Comparison of ENCODE assay signal across 9 cellular contexts in the genomic region with DNA sequence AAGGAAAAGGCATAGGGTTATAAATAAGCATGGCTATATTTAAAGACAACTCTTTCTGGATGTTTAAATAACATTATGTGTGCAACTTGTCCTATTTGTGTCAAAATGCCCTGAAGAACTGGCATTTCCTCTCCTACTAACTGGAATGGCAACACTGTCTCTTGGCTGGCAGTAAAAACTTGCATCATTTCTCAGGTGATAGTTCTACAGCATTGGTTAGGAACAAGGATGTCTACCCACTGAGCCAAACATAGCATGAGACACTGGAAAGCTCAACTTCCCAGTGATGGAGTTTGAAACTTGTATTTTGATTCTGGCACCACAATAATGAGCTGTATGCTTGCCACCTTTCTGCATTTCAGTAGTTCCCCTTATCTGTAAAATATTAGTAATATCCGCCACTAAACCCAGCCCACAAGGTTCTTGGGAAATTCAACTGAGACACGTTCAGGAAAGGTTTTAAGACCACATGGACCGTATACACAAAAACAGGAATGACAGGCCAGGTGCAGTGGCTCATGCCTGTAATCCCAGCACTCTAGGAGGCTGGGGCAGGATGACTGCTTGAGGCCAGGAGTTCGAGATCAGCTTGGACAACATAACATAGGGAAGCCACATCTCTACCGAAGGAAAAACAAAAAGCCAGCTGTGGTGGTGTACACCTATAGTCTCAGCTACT. TPM values are rescaled to one million over a fixed set of nuclear protein-coding genes. Genes with fewer than 3 reads are reported as not detected.
DNase-seq lines count a peak whose midpoint lies in the region; ATAC-seq and TF ChIP-seq lines count a peak whose summit lies in the region.
"Had no signal": no experiment of that assay in that cellular context is flagged by ENCODE, and none has a peak within 500 bp of the region (broad histone marks: within the 10 kb centered on the region; RNA-seq: fewer than 3 reads in every experiment).

No MANE protein-coding gene starts in this region.

- peaks cover 86% of the 10 kb centered on the region for H3K4me1 Mint-ChIP-seq in activated T-cell treated with anti-CD3 and anti-CD28 coated beads, Interleukin-2, amount 50 U/mL, for 72 hours (ENCODE audit: low read depth)
- H3K4me1 Mint-ChIP-seq in MCF 10A (ENCODE audit: insufficient read depth, unreplicated experiment): peaks cover 17% of the 10 kb centered on the region

- no peak for DNase-seq in activated T-cell treated with anti-CD3 and anti-CD28 coated beads, Interleukin-2, amount 50 U/mL, for 72 hours
- DNase-seq in activated T-cell treated with anti-CD3 and anti-CD28 coated beads, Interleukin-2, amount 50 U/mL, for 1 hour: no peak
- DNase-seq in MCF 10A (ENCODE audit: unreplicated experiment): no peak
- DNase-seq in mesenchymal stem cell: no peak
- DNase-seq in transverse colon: no peak
- DNase-seq in stimulated activated naive CD4-positive, alpha-beta T cell treated with Interleukin-2 at 50 U/mL for 16 hours (lab: John Stamatoyannopoulos, UW): no peak
- DNase-seq in NCI-H1092 (lab: John Stamatoyannopoulos, UW): no peak
- DNase-seq: NCI-H1048 had no signal

- H3K4me3 Mint-ChIP-seq in activated T-cell treated with anti-CD3 and anti-CD28 coated beads, Interleukin-2, amount 50 U/mL, for 72 hours: peak overlapping the region; percentile 99
- peak overlapping the region; percentile 93 for H3K4me3 Mint-ChIP-seq in MCF 10A (ENCODE audit: unreplicated experiment)

- H2BK12ac ChIP-seq in mesenchymal stem cell (ENCODE audit: low read length in 2 of 2): no peak overlapping the region

- peaks cover 37 to 84% of the 10 kb centered on the region in 2 donors for H3K36me3 Mint-ChIP-seq in activated T-cell treated with anti-CD3 and anti-CD28 coated beads, Interleukin-2, amount 50 U/mL, for 72 hours (ENCODE audit: insufficient read depth in 2 of 2)
- H3K36me3 Mint-ChIP-seq in MCF 10A (ENCODE audit: insufficient read depth, unreplicated experiment): peaks cover 100% of the 10 kb centered on the region

- no peak overlapping the region for H2AFZ ChIP-seq in mesenchymal stem cell (ENCODE audit: low read depth, low read length)

- H3K9me3 ChIP-seq in mesenchymal stem cell (ENCODE audit: control insufficient read depth, low read length): no peaks in the 10 kb centered on the region
- H3K9me3 ChIP-seq in transverse colon: no peaks in the 10 kb centered on the region

- peak overlapping the region in 1 of 2 experiments; percentile 66 for H3K18ac ChIP-seq in mesenchymal stem cell (ENCODE audit: low read depth in 1 of 2, low read length in 2 of 2)

- no peaks in the 10 kb centered on the region for H3K27me3 Mint-ChIP-seq in activated T-cell treated with anti-CD3 and anti-CD28 coated beads, Interleukin-2, amount 50 U/mL, for 72 hours (ENCODE audit: low read depth)
- no peaks in the 10 kb centered on the region for H3K27me3 Mint-ChIP-seq in MCF 10A (ENCODE audit: insufficient read depth, unreplicated experiment)

- H3K4ac ChIP-seq in mesenchymal stem cell (ENCODE audit: low read depth in 1 of 2, low read length in 2 of 2): peak overlapping the region in 1 of 2 experiments; percentile 61

- peak overlapping the region in 1 of 2 experiments; percentile 79 for H3K14ac ChIP-seq in mesenchymal stem cell (ENCODE audit: low read length in 2 of 2)

- POLR2A ChIA-PET in MCF 10A (lab: Yijun Ruan, JAX): interaction anchor here (0.5 to 12.5 kb wide), 26 partner anchors 10 to 943 kb away, joined by 3 to 497 read pairs (median 10); a partner anchor contains a TSS

- no peak overlapping the region for H2BK120ac ChIP-seq in mesenchymal stem cell (ENCODE audit: low read depth, low read length)

- no peak for TF ChIP-seq EP300 in transverse colon (IDR thresholded peaks at IDR 0.05; ENCODE audit: low read depth)

- H3K27ac Mint-ChIP-seq in activated T-cell treated with anti-CD3 and anti-CD28 coated beads, Interleukin-2, amount 50 U/mL, for 72 hours: peak overlapping the region; percentile 100
- peak overlapping the region; percentile 98 for H3K27ac Mint-ChIP-seq in MCF 10A (ENCODE audit: low read depth, unreplicated experiment)

- H3K27me3 ChIP-seq in mesenchymal stem cell (ENCODE audit: control insufficient read depth in 1 of 2, insufficient read depth in 1 of 2, low read length in 2 of 2): no peaks in the 10 kb centered on the region
- no peaks in the 10 kb centered on the region for H3K27me3 ChIP-seq in transverse colon

- no peaks in the 10 kb centered on the region for H3K9me3 Mint-ChIP-seq in activated T-cell treated with anti-CD3 and anti-CD28 coated beads, Interleukin-2, amount 50 U/mL, for 72 hours
- H3K9me3 Mint-ChIP-seq in MCF 10A (ENCODE audit: unreplicated experiment): no peaks in the 10 kb centered on the region

- H3K4me2 ChIP-seq in mesenchymal stem cell (ENCODE audit: low read length, poor library complexity, severe bottlenecking): peak overlapping the region; percentile 74

- H2AK5ac ChIP-seq in mesenchymal stem cell (ENCODE audit: low read length, severe bottlenecking): no peak overlapping the region

- no peaks in the 10 kb centered on the region for H3K79me1 ChIP-seq in mesenchymal stem cell (replicated peaks; ENCODE audit: low read length, poor library complexity, severe bottlenecking)

- H4K91ac ChIP-seq in mesenchymal stem cell (ENCODE audit: low read length): no peak overlapping the region

- no peak overlapping the region for H3K23ac ChIP-seq in mesenchymal stem cell (ENCODE audit: low read length in 2 of 2)

- no peak overlapping the region for H4K8ac ChIP-seq in mesenchymal stem cell (ENCODE audit: low read length)

- peak overlapping the region; percentile 99 for H3K9ac ChIP-seq in mesenchymal stem cell (ENCODE audit: low read length)

- CTCF ChIA-PET in MCF 10A (lab: Yijun Ruan, JAX): interaction anchor here (0.6 to 1.8 kb wide), 9 partner anchors 14 to 567 kb away, joined by 3 to 5 read pairs (median 4); no protein-coding TSS in a partner anchor

- 71% methylated on average over 5 of the region's 5 CpGs for WGBS in mesenchymal stem cell
- WGBS in transverse colon (ENCODE audit: low coverage in 1 of 2), 2 donors: 36 to 40% methylated on average over 2 to 5 of the region's 5 CpGs

- TF ChIP-seq CTCF in MCF 10A (IDR thresholded peaks at IDR 0.05; ENCODE audit: unreplicated experiment) (no peak), transverse colon (IDR thresholded peaks at IDR 0.05) (no peak)

- H3K27ac ChIP-seq in mesenchymal stem cell (ENCODE audit: low read length, poor library complexity, severe bottlenecking): peak overlapping the region; percentile 32
- peak overlapping the region; percentile 99 to 100 (median 100) for H3K27ac ChIP-seq in transverse colon

- H2BK15ac ChIP-seq in mesenchymal stem cell (ENCODE audit: low read depth, poor library complexity, severe bottlenecking): no peak overlapping the region

- no TSS peak for BruUV-seq in MCF 10A (replicated peaks; lab: Mats Ljungman, UMichigan)

- H3K4me3 ChIP-seq in mesenchymal stem cell (ENCODE audit: insufficient read depth in 1 of 2, low read depth in 1 of 2, low read length in 2 of 2): peak overlapping the region; percentile 41 to 98
- peak overlapping the region; percentile 9 to 99 (median 98) for H3K4me3 ChIP-seq in transverse colon

- H3K36me3 ChIP-seq in mesenchymal stem cell (ENCODE audit: control insufficient read depth in 1 of 2, insufficient read depth in 2 of 2, low read depth in 1 of 2, low read length in 2 of 2) (peaks cover 6 to 87% of the 10 kb centered on the region in 2 experiments), transverse colon (peaks cover 0 to 83% (median 41%) of the 10 kb centered on the region in 4 donors)

- intact Hi-C loops in MCF 10A (cut with micrococcal nuclease): loop anchor here (5.0 kb wide), 1 partner anchor 375 kb away; a partner anchor contains a TSS
- intact Hi-C loops in transverse colon (cut with DNase I; ENCODE audit: low total_unique reads): no loop called here

- no peak for ATAC-seq in activated T-cell treated with anti-CD3 and anti-CD28 coated beads, Interleukin-2, amount 50 U/mL, for 72 hours (replicated peaks in 1 of 2)
- ATAC-seq in HG03175 (IDR thresholded peaks at IDR 0.05; ENCODE audit: unreplicated experiment): no peak

- H3K4me1 ChIP-seq in mesenchymal stem cell (ENCODE audit: control insufficient read depth, insufficient read depth, low read depth, low read length) (peaks cover 3% of the 10 kb centered on the region), transverse colon (peaks cover 56 to 81% (median 66%) of the 10 kb centered on the region in 4 donors)

- H2BK5ac ChIP-seq in mesenchymal stem cell (ENCODE audit: low read depth, low read length, poor library complexity, severe bottlenecking): no peak overlapping the region

- no peak for TF ChIP-seq POLR2A in transverse colon (IDR thresholded peaks at IDR 0.05)

- in situ Hi-C loops in transverse colon (cut with MboI; ENCODE audit: low pct_ligation_motif_present in 1 of 4, low pct_unique_long_range_greater_than_20kb in 1 of 4, low sequenced_read_pairs in 3 of 4): loop anchor here in 2 of 4 donors (10.0 to 25.0 kb wide), 3 partner anchors 295 to 570 kb away; no protein-coding TSS in a partner anchor

RNA-seq across cellular contexts. Expression of a gene that starts 5.1 kb away (rescaled TPM):
- 100 to 1,000 TPM; 481 to 496 TPM for total RNA-seq in activated T-cell treated with anti-CD3 and anti-CD28 coated beads, Interleukin-2, amount 50 U/mL, for 72 hours
- total RNA-seq in MCF 10A (2022): 817 and 1,070 TPM in 2 replicates
- 438 TPM for polyA plus RNA-seq in mesenchymal stem cell (2013, experiment 1 of 2)
- polyA plus RNA-seq in mesenchymal stem cell (2013, experiment 2 of 2): 429 TPM
- total RNA-seq in transverse colon: 100 to 1,000 TPM; 104 to 300 (median 229) TPM
